24 cellular contexts compared by ENCODE assay signal in genomic region chr1:7595338-7595737, GRCh38.
A peak's percentile ranks its signal among the peaks of the same experiment; 100 is the strongest.
DNase-seq lines count a peak whose midpoint lies in the region; ATAC-seq and TF ChIP-seq lines count a peak whose summit lies in the region.
"Had no signal": no experiment of that assay in that cellular context is flagged by ENCODE, and none has a peak within 500 bp of the region (broad histone marks: within the 10 kb centered on the region; RNA-seq: fewer than 3 reads in every experiment).

No MANE protein-coding gene starts in this region.

- no peak overlapping the region for H3K27ac ChIP-seq in HCT116 (ENCODE audit: low read depth, low read length)
- H3K27ac ChIP-seq in endodermal cell (ENCODE audit: low read depth, low read length) = no peak overlapping the region
- no peak overlapping the region for H3K27ac ChIP-seq in CD4-positive, alpha-beta memory T cell (ENCODE audit: low read depth, low read length)
- H3K27ac ChIP-seq: cardiac muscle cell, esophagus muscularis mucosa, foreskin keratinocyte, PC-9, psoas muscle, thyroid gland had no signal

- RAD21 ChIA-PET in HCT116 (lab: Charles Lee; ENCODE audit: low non-redundant PET in 1 of 2, low total read pairs in 2 of 2, uncharacterized antibody in 2 of 2, unreplicated experiment in 2 of 2) = no interaction called here

- no peaks in the 10 kb centered on the region for H3K27me3 Mint-ChIP-seq in endodermal cell (ENCODE audit: insufficient read depth)
- peaks cover 0 to 4% of the 10 kb centered on the region in 2 donors for H3K27me3 Mint-ChIP-seq in CD4-positive, alpha-beta memory T cell

- no peak overlapping the region for H2AFZ ChIP-seq in HCT116 (ENCODE audit: low read depth, low read length, poor library complexity, severe bottlenecking)
- H2AFZ ChIP-seq: PC-9 had no signal

- DNase-seq in AG08396 (ENCODE audit: low spot score) (peak; percentile 40), HCT116 (ENCODE audit: low read depth, low spot score) (no peak), endodermal cell (peak; percentile 66), putamen (ENCODE audit: low spot score) (peak; percentile 17), H7 (no peak), NCI-H446 treated with DMSO at 0.1 percent for 48 hours (lab: John Stamatoyannopoulos, UW) (no peak)
- no peak for DNase-seq in CD4-positive, alpha-beta memory T cell
- DNase-seq: activated naive CD4-positive, alpha-beta T cell treated with anti-CD3 and anti-CD28 coated beads for 36 hours; activated T-cell treated with anti-CD3 and anti-CD28 coated beads, Interleukin-2, amount 50 U/mL, for 72 hours; C1 segment of cervical spinal cord; DMS79; foreskin keratinocyte; HFFc6; mesendoderm; NCI-H1694; NCI-H526; PC-9; psoas muscle; SIG-M5; thyroid gland had no signal

- intact Hi-C loops in HCT116 (cut with micrococcal nuclease) = no loop called here
- intact Hi-C loops in CD4-positive, alpha-beta memory T cell (cut with micrococcal nuclease) = no loop called here

- H3K9me3 ChIP-seq in HCT116 (ENCODE audit: control insufficient read depth in 1 of 2, insufficient read depth in 1 of 2, low read depth in 1 of 2, low read length in 2 of 2) (no peaks in the 10 kb centered on the region), endodermal cell (ENCODE audit: control insufficient read depth, low read length) (no peaks in the 10 kb centered on the region)
- H3K9me3 ChIP-seq in CD4-positive, alpha-beta memory T cell (ENCODE audit: control insufficient read depth in 1 of 2, low read length in 2 of 2) = no peaks in the 10 kb centered on the region
- H3K9me3 ChIP-seq: psoas muscle, thyroid gland had no signal

- no peak overlapping the region for H3K27ac Mint-ChIP-seq in endodermal cell
- no peak overlapping the region for H3K27ac Mint-ChIP-seq in CD4-positive, alpha-beta memory T cell
- H3K27ac Mint-ChIP-seq: activated naive CD4-positive, alpha-beta T cell treated with anti-CD3 and anti-CD28 coated beads for 36 hours; activated T-cell treated with anti-CD3 and anti-CD28 coated beads, Interleukin-2, amount 50 U/mL, for 72 hours; HFFc6; stimulated activated naive CD8-positive, alpha-beta T cell treated with anti-CD3 and anti-CD28 coated beads, Interleukin-15, Interleukin-2, amounts not matched to agents 100 ng/mL and 50 ng/mL, for 24 hours; WTC11 had no signal

- H3K4me1 Mint-ChIP-seq in endodermal cell = peaks cover 3% of the 10 kb centered on the region
- no peaks in the 10 kb centered on the region for H3K4me1 Mint-ChIP-seq in CD4-positive, alpha-beta memory T cell

- H3K4me3 Mint-ChIP-seq in endodermal cell = no peak overlapping the region
- H3K4me3 Mint-ChIP-seq in CD4-positive, alpha-beta memory T cell = no peak overlapping the region
- H3K4me3 Mint-ChIP-seq: activated naive CD4-positive, alpha-beta T cell treated with anti-CD3 and anti-CD28 coated beads for 36 hours; activated T-cell treated with anti-CD3 and anti-CD28 coated beads, Interleukin-2, amount 50 U/mL, for 72 hours; HFFc6; stimulated activated naive CD8-positive, alpha-beta T cell treated with anti-CD3 and anti-CD28 coated beads, Interleukin-15, Interleukin-2, amounts not matched to agents 100 ng/mL and 50 ng/mL, for 24 hours; WTC11 had no signal

- CTCF ChIA-PET in HCT116 (lab: Charles Lee) = no interaction called here
- CTCF ChIA-PET in CD4-positive, alpha-beta memory T cell (lab: Charles Lee; ENCODE audit: partially characterized antibody) = no interaction called here

- 85 to 86% methylated on average over 5 to 8 of the region's 8 CpGs for WGBS in endodermal cell (ENCODE audit: insufficient coverage in 1 of 2, insufficient read length in 1 of 2), 2 experiments

- H3K9me2 ChIP-seq in HCT116 (ENCODE audit: insufficient read depth) = no peaks in the 10 kb centered on the region

- H3K27me3 ChIP-seq in HCT116 (ENCODE audit: insufficient read depth, low read length) = no peaks in the 10 kb centered on the region; the same call in 1 of the 2 replicates
- H3K27me3 ChIP-seq in endodermal cell (ENCODE audit: control insufficient read depth, insufficient read depth, low read length, poor library complexity, severe bottlenecking) = no peaks in the 10 kb centered on the region
- H3K27me3 ChIP-seq in CD4-positive, alpha-beta memory T cell (ENCODE audit: insufficient read depth, low read length) = no peaks in the 10 kb centered on the region
- H3K27me3 ChIP-seq in H7 (ENCODE audit: control insufficient read depth, insufficient read depth, low read length) = no peaks in the 10 kb centered on the region
- H3K27me3 ChIP-seq: cardiac muscle cell, esophagus muscularis mucosa, thyroid gland had no signal

- H3K9me3 Mint-ChIP-seq in endodermal cell = peaks cover 18% of the 10 kb centered on the region
- peaks cover 0 to 20% (median 4%) of the 10 kb centered on the region in 8 donors for H3K9me3 Mint-ChIP-seq in CD4-positive, alpha-beta memory T cell
- H3K9me3 Mint-ChIP-seq: stimulated activated naive CD8-positive, alpha-beta T cell treated with anti-CD3 and anti-CD28 coated beads, Interleukin-15, Interleukin-2, amounts not matched to agents 100 ng/mL and 50 ng/mL, for 24 hours had no signal

- TF ChIP-seq RAD21 in HCT116 (IDR thresholded peaks at IDR 0.05; ENCODE audit: low read depth) = no peak

- H3K4me2 ChIP-seq in HCT116 (ENCODE audit: low read length) = no peak overlapping the region
- H3K4me2 ChIP-seq: PC-9 had no signal

- no peaks in the 10 kb centered on the region for H3K4me1 ChIP-seq in HCT116 (ENCODE audit: control insufficient read depth in 1 of 2, insufficient read depth in 2 of 2, low read length in 2 of 2)
- peaks cover 5% of the 10 kb centered on the region for H3K4me1 ChIP-seq in endodermal cell (ENCODE audit: control insufficient read depth, insufficient read depth, low read length)
- no peaks in the 10 kb centered on the region for H3K4me1 ChIP-seq in CD4-positive, alpha-beta memory T cell (ENCODE audit: insufficient read depth, low read length)
- H3K4me1 ChIP-seq: esophagus muscularis mucosa, foreskin keratinocyte, psoas muscle, thyroid gland had no signal

- H3K36me3 ChIP-seq in HCT116 (ENCODE audit: control insufficient read depth in 1 of 2, insufficient read depth in 2 of 2, low read length in 2 of 2) (no peaks in the 10 kb centered on the region), endodermal cell (ENCODE audit: control insufficient read depth, insufficient read depth, low read length) (no peaks in the 10 kb centered on the region), H7 (replicated peaks; ENCODE audit: control insufficient read depth, insufficient read depth, low read length) (no peaks in the 10 kb centered on the region)
- H3K36me3 ChIP-seq in CD4-positive, alpha-beta memory T cell (ENCODE audit: insufficient read depth, low read length) = no peaks in the 10 kb centered on the region
- H3K36me3 ChIP-seq: cardiac muscle cell, esophagus muscularis mucosa, thyroid gland had no signal

- H3K79me2 ChIP-seq in HCT116 (ENCODE audit: insufficient read depth, low read length) = no peaks in the 10 kb centered on the region

- TF ChIP-seq CTCF in HCT116 (IDR thresholded peaks at IDR 0.05 in 2 of 3, conservative IDR thresholded peaks at IDR 0.05 in 1 of 3; ENCODE audit: borderline replicate concordance in 1 of 3, insufficient read depth in 1 of 3, low read depth in 2 of 3, low read length in 2 of 3) = no peak
- TF ChIP-seq CTCF in endodermal cell (conservative IDR thresholded peaks at IDR 0.05) = no peak

- H3K36me3 Mint-ChIP-seq in endodermal cell (ENCODE audit: low read depth) = no peaks in the 10 kb centered on the region
- peaks cover 0 to 4% of the 10 kb centered on the region in 2 donors for H3K36me3 Mint-ChIP-seq in CD4-positive, alpha-beta memory T cell

- TF ChIP-seq POLR2A in HCT116 (IDR thresholded peaks at IDR 0.05; ENCODE audit: borderline replicate concordance, extremely low read depth, insufficient read depth, insufficient read length) = no peak

- BruUV-seq in HCT116 (replicated peaks; lab: Mats Ljungman, UMichigan) = no TSS peak

- POLR2A ChIA-PET in HCT116 (lab: Charles Lee) = no interaction called here
- POLR2A ChIA-PET in CD4-positive, alpha-beta memory T cell (lab: Charles Lee; ENCODE audit: partially characterized antibody) = no interaction called here

- H3K4me3 ChIP-seq in HCT116 (replicated peaks in 1 of 2; ENCODE audit: low read depth in 1 of 2, low read length in 2 of 2) = no peak overlapping the region
- no peak overlapping the region for H3K4me3 ChIP-seq in endodermal cell (ENCODE audit: low read length)
- H3K4me3 ChIP-seq in CD4-positive, alpha-beta memory T cell (ENCODE audit: low read length in 2 of 2) = no peak overlapping the region
- H3K4me3 ChIP-seq in H7 (ENCODE audit: insufficient read depth, low read depth, low read length) = no peak overlapping the region
- H3K4me3 ChIP-seq: cardiac muscle cell, esophagus muscularis mucosa, PC-9, psoas muscle, thyroid gland had no signal

- H3K9ac ChIP-seq in HCT116 (ENCODE audit: low read length) (no peak overlapping the region), endodermal cell (ENCODE audit: extremely low read depth, low read length, poor library complexity, severe bottlenecking) (no peak overlapping the region)

- no peak for ATAC-seq in HCT116
- ATAC-seq: activated T-cell treated with anti-CD3 and anti-CD28 coated beads, Interleukin-2, amount 50 U/mL, for 72 hours; foreskin keratinocyte; psoas muscle; WTC11 had no signal

- H4K20me1 ChIP-seq in HCT116 (ENCODE audit: insufficient read depth) = no peaks in the 10 kb centered on the region

TF ChIP-seq in HCT116, 20 proteins besides CTCF, POLR2A, EP300 and RAD21 (continues in another document):
- no peak for TF ChIP-seq ELF1 (IDR thresholded peaks at IDR 0.05; ENCODE audit: borderline replicate concordance, low read depth)

Comparison
In these comparisons a context has a peak if more than half of its experiments do, and no peak if none do; other contexts are left out.
1. DNase-seq: peak in AG08396 (single experiment), endodermal cell (single experiment) and putamen (single experiment); none in HCT116 (single experiment), CD4-positive, alpha-beta memory T cell (0 of 5), H7 (single experiment) and NCI-H446 treated with DMSO at 0.1 percent for 48 hours (single experiment).